Comparison of ENCODE assay signal across 8 cellular contexts in the genomic region with DNA sequence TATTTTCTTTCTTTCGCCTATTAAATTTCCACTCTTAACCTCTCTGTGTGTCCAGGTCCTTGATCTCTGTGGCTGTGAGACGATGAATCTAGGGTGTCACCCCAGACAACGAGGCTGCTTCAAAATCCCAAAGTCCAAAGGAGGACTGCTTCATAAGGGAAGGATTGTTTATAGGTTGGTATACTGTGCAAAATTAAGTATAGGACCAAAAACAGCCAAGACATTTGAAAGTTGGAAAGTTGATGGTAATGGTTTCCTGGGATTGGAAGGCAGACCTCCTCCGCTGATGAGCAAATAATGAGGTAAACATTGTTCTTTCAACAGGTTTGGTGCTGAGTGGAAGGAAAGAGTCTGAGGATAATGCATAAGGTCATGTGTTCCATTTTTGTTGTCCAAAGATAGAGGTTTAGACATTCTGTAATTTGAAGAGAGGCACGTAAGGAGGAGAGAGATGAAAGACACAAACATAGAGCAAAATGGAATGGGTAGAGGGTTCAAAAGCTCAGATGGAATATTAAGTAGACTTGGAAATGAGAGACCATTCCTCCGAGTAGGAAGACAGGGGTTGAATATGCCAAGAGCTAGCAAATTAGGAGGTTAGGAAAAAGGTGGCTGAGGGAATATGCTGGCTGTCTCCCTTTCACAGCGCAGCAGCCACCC. TPM values are rescaled to one million over a fixed set of nuclear protein-coding genes. Genes with fewer than 3 reads are reported as not detected.
DNase-seq lines count a peak whose midpoint lies in the region; ATAC-seq and TF ChIP-seq lines count a peak whose summit lies in the region.

No MANE protein-coding gene starts in this region.

- no peak overlapping the region for H3K27ac Mint-ChIP-seq in activated T-cell treated with anti-CD3 and anti-CD28 coated beads, Interleukin-2, amount 50 U/mL, for 72 hours
- H3K27ac Mint-ChIP-seq in activated CD4-positive, alpha-beta memory T cell treated with anti-CD3 and anti-CD28 coated beads, Interleukin-2, amount 10 ng/mL, durations not matched to agents 7 days and 5 days = no peak overlapping the region

- H3K36me3 ChIP-seq in iPS-18a (ENCODE audit: control insufficient read depth, low read depth, low read length) (no peaks in the 10 kb centered on the region), thoracic aorta (no peaks in the 10 kb centered on the region)

- POLR2A ChIA-PET in activated CD4-positive, alpha-beta memory T cell treated with anti-CD3 and anti-CD28 coated beads, Interleukin-2, amount 10 ng/mL, durations not matched to agents 7 days and 5 days (lab: Charles Lee) = interaction anchor here (1.6 to 2.9 kb wide), 2 partner anchors 58 to 96 kb away, joined by 9 to 10 read pairs; no protein-coding TSS in a partner anchor

- H3K27me3 ChIP-seq in iPS-18a (ENCODE audit: control insufficient read depth, insufficient read depth, low read length) (peaks cover 35% of the 10 kb centered on the region), thoracic aorta (replicated peaks; ENCODE audit: insufficient read depth) (no peaks in the 10 kb centered on the region)

- peaks cover 12% of the 10 kb centered on the region for H3K4me1 ChIP-seq in iPS-18a (ENCODE audit: control insufficient read depth, low read depth, low read length)
- H3K4me1 ChIP-seq in thoracic aorta (ENCODE audit: control insufficient read depth in 1 of 2, low read depth in 2 of 2) = peaks cover 0 to 14% of the 10 kb centered on the region in 2 donors

- H3K4me3 Mint-ChIP-seq in activated T-cell treated with anti-CD3 and anti-CD28 coated beads, Interleukin-2, amount 50 U/mL, for 72 hours = peak overlapping the region; percentile 85 to 99
- peak overlapping the region; percentile 86 for H3K4me3 Mint-ChIP-seq in activated CD4-positive, alpha-beta memory T cell treated with anti-CD3 and anti-CD28 coated beads, Interleukin-2, amount 10 ng/mL, durations not matched to agents 7 days and 5 days

- no peak for DNase-seq in activated T-cell treated with anti-CD3 and anti-CD28 coated beads, Interleukin-2, amount 50 U/mL, for 72 hours
- DNase-seq in activated T-cell treated with anti-CD3 and anti-CD28 coated beads, Interleukin-2, amount 50 U/mL, for 48 hours = no peak
- DNase-seq in activated CD4-positive, alpha-beta memory T cell treated with anti-CD3 and anti-CD28 coated beads, Interleukin-2, amount 10 ng/mL, durations not matched to agents 7 days and 5 days = no peak
- DNase-seq in thoracic aorta (ENCODE audit: low spot score) (no peak), AG08395 (ENCODE audit: low spot score) (no peak)

- CTCF ChIA-PET in activated CD4-positive, alpha-beta memory T cell treated with anti-CD3 and anti-CD28 coated beads, Interleukin-2, amount 10 ng/mL, durations not matched to agents 7 days and 5 days (lab: Charles Lee) = interaction anchor here (0.6 to 6.6 kb wide), 7 partner anchors 16 to 1087 kb away, joined by 3 to 46 read pairs (median 7); no protein-coding TSS in a partner anchor

- H3K27me3 Mint-ChIP-seq in activated T-cell treated with anti-CD3 and anti-CD28 coated beads, Interleukin-2, amount 50 U/mL, for 72 hours (ENCODE audit: low read depth) = peaks cover 59% of the 10 kb centered on the region
- peaks cover 33% of the 10 kb centered on the region for H3K27me3 Mint-ChIP-seq in activated CD4-positive, alpha-beta memory T cell treated with anti-CD3 and anti-CD28 coated beads, Interleukin-2, amount 10 ng/mL, durations not matched to agents 7 days and 5 days

- peaks cover 2 to 4% of the 10 kb centered on the region in 2 donors for H3K36me3 Mint-ChIP-seq in activated T-cell treated with anti-CD3 and anti-CD28 coated beads, Interleukin-2, amount 50 U/mL, for 72 hours (ENCODE audit: insufficient read depth in 2 of 2)
- peaks cover 4% of the 10 kb centered on the region for H3K36me3 Mint-ChIP-seq in activated CD4-positive, alpha-beta memory T cell treated with anti-CD3 and anti-CD28 coated beads, Interleukin-2, amount 10 ng/mL, durations not matched to agents 7 days and 5 days (ENCODE audit: low read depth)

- TF ChIP-seq CTCF in thoracic aorta (IDR thresholded peaks at IDR 0.05) = no peak

- H3K9me3 Mint-ChIP-seq in activated T-cell treated with anti-CD3 and anti-CD28 coated beads, Interleukin-2, amount 50 U/mL, for 72 hours = no peaks in the 10 kb centered on the region
- no peaks in the 10 kb centered on the region for H3K9me3 Mint-ChIP-seq in activated CD4-positive, alpha-beta memory T cell treated with anti-CD3 and anti-CD28 coated beads, Interleukin-2, amount 10 ng/mL, durations not matched to agents 7 days and 5 days

- H3K4me3 ChIP-seq in iPS-18a (ENCODE audit: low read length) = peak overlapping the region; percentile 100
- peak overlapping the region; percentile 81 for H3K4me3 ChIP-seq in thoracic aorta

- H3K9me3 ChIP-seq in iPS-18a (ENCODE audit: control insufficient read depth, low read depth, low read length) (no peaks in the 10 kb centered on the region), thoracic aorta (no peaks in the 10 kb centered on the region)

- no peak for ATAC-seq in activated T-cell treated with anti-CD3 and anti-CD28 coated beads, Interleukin-2, amount 50 U/mL, for 72 hours (replicated peaks in 1 of 2)
- ATAC-seq in thoracic aorta (ENCODE audit: insufficient number of reproducible peaks, low FRiP score, low read depth) (no peak), GM18909 (IDR thresholded peaks at IDR 0.05; ENCODE audit: poor library complexity, unreplicated experiment) (no peak), GM21528 (IDR thresholded peaks at IDR 0.05; ENCODE audit: low FRiP score, unreplicated experiment) (no peak)

- peak overlapping the region; percentile 79 for H3K9ac ChIP-seq in iPS-18a (ENCODE audit: low read length)

- H3K27ac ChIP-seq in iPS-18a (ENCODE audit: low read length) (no peak overlapping the region), thoracic aorta (peak overlapping the region in 1 of 2 donors; percentile 59)

- H3K4me1 Mint-ChIP-seq in activated T-cell treated with anti-CD3 and anti-CD28 coated beads, Interleukin-2, amount 50 U/mL, for 72 hours (ENCODE audit: low read depth) = peaks cover 74% of the 10 kb centered on the region
- H3K4me1 Mint-ChIP-seq in activated CD4-positive, alpha-beta memory T cell treated with anti-CD3 and anti-CD28 coated beads, Interleukin-2, amount 10 ng/mL, durations not matched to agents 7 days and 5 days = peaks cover 43% of the 10 kb centered on the region

RNA-seq across cellular contexts. Expression of a gene that starts 24.8 kb away (rescaled TPM):
- 1 to 10 TPM; 1.6 to 2.1 TPM for total RNA-seq in activated T-cell treated with anti-CD3 and anti-CD28 coated beads, Interleukin-2, amount 50 U/mL, for 72 hours
- total RNA-seq in activated CD4-positive, alpha-beta memory T cell treated with anti-CD3 and anti-CD28 coated beads, Interleukin-2, amount 10 ng/mL, durations not matched to agents 7 days and 5 days = under 1 TPM; 0.53 to 0.65 TPM
- total RNA-seq in thoracic aorta = under 1 TPM; 0.27 to 0.35 TPM

RNA-seq across cellular contexts. Expression of a gene that starts 56.5 kb away (rescaled TPM):
- total RNA-seq in activated T-cell treated with anti-CD3 and anti-CD28 coated beads, Interleukin-2, amount 50 U/mL, for 72 hours = 10 to 100 TPM; 50.7 to 51.1 TPM
- total RNA-seq in activated CD4-positive, alpha-beta memory T cell treated with anti-CD3 and anti-CD28 coated beads, Interleukin-2, amount 10 ng/mL, durations not matched to agents 7 days and 5 days = 10 to 100 TPM; 56.8 to 58.0 TPM
- total RNA-seq in thoracic aorta = 10 to 100 TPM; 61.9 to 86.2 TPM
